26 cellular contexts compared by ENCODE assay signal in the genomic region with DNA sequence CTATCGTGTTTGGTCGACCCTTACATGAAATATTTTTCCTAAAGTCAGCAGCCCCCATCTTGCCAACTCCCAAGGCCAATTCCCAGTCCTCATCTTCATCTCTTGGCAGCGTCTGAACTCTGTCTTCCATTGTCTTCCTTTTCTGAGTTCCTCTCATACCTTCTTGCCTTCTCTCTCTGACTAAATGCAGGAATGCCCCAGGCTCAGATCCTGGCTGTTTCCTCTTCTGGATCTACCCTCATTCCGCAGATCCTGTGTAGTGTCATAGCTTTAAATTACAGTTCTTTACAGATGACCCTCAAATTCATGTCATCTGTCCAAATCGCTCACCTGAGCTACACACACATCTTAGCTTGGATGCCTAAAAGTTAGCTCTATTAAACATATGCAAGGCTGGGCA.
"Had no signal": no experiment of that assay in that cellular context is flagged by ENCODE, and none has a peak within 500 bp of the region (broad histone marks: within the 10 kb centered on the region; RNA-seq: fewer than 3 reads in every experiment).

No MANE protein-coding gene starts in this region.

- H3K4me3 ChIP-seq: colonic mucosa, esophagus squamous epithelium, gastrocnemius medialis, heart right ventricle, left lung, lower lobe of right lung, mucosa of descending colon had no signal

- H3K36me3 Mint-ChIP-seq: immature natural killer cell, naive B cell had no signal

- H3K36me3 ChIP-seq: colonic mucosa, esophagus squamous epithelium, gastrocnemius medialis, heart right ventricle, left lung, lower lobe of right lung had no signal

- H3K27me3 ChIP-seq: colonic mucosa, gastrocnemius medialis, heart right ventricle had no signal

- H3K9me3 ChIP-seq: colonic mucosa, esophagus squamous epithelium, gastrocnemius medialis, lower lobe of right lung had no signal

- DNase-seq: colonic mucosa; cortex of kidney; effector CD8-positive, alpha-beta T cell; effector memory CD8-positive, alpha-beta T cell; endodermal cell; erythroblast; esophagus squamous epithelium; foreskin fibroblast; foreskin melanocyte; gastrocnemius medialis; glutamatergic neuron; head of caudate nucleus; heart right ventricle; hippocampal formation; immature natural killer cell; left cardiac atrium; left lung; left ventricle myocardium superior; lower lobe of right lung; mesenchymal stem cell; midbrain; mucosa of descending colon; naive B cell had no signal

- H3K9me3 Mint-ChIP-seq: dendritic cell treated with granulocyte-macrophage colony-stimulating factor and Interleukin-4, amounts not matched to agents 40 ng/mL and 50 ng/mL, for 4 days had no signal

- H3K27ac ChIP-seq: colonic mucosa, epithelial cell of prostate, esophagus squamous epithelium, gastrocnemius medialis, heart right ventricle, left lung, lower lobe of right lung had no signal

- ATAC-seq: effector memory CD8-positive, alpha-beta T cell; esophagus mucosa; gastrocnemius medialis; heart right ventricle; left cardiac atrium; left lung; left ventricle myocardium superior; lower lobe of right lung; mucosa of descending colon had no signal

- H3K4me1 ChIP-seq: colonic mucosa, esophagus squamous epithelium, gastrocnemius medialis, heart right ventricle, left lung, lower lobe of right lung had no signal

- H3K4me3 Mint-ChIP-seq: dendritic cell treated with granulocyte-macrophage colony-stimulating factor and Interleukin-4, amounts not matched to agents 40 ng/mL and 50 ng/mL, for 4 days; effector memory CD8-positive, alpha-beta T cell; endodermal cell; immature natural killer cell had no signal

- H3K4me1 Mint-ChIP-seq: immature natural killer cell, naive B cell had no signal

- H3K27me3 Mint-ChIP-seq: dendritic cell treated with granulocyte-macrophage colony-stimulating factor and Interleukin-4, amounts not matched to agents 40 ng/mL and 50 ng/mL, for 4 days had no signal

- H3K27ac Mint-ChIP-seq: dendritic cell treated with granulocyte-macrophage colony-stimulating factor and Interleukin-4, amounts not matched to agents 40 ng/mL and 50 ng/mL, for 4 days; effector memory CD8-positive, alpha-beta T cell; endodermal cell; immature natural killer cell; naive B cell had no signal
